Comparison of ENCODE assay signal across 21 cellular contexts in genomic region chr1:241934843-241935242, GRCh38. TPM values are rescaled to one million over a fixed set of nuclear protein-coding genes. Genes with fewer than 3 reads are reported as not detected.
"Had no signal": no experiment of that assay in that cellular context is flagged by ENCODE, and none has a peak within 500 bp of the region (broad histone marks: within the 10 kb centered on the region; RNA-seq: fewer than 3 reads in every experiment).

No MANE protein-coding gene starts in this region.

- H3K27ac ChIP-seq: cardiac muscle cell, colonic mucosa, parathyroid adenoma, right atrium auricular region, suprapubic skin, WERI-Rb-1 had no signal

- H3K9me3 Mint-ChIP-seq: activated CD4-positive, alpha-beta memory T cell treated with anti-CD3 and anti-CD28 coated beads, Interleukin-2, amount 10 ng/mL, durations not matched to agents 7 days and 5 days; activated T-cell treated with anti-CD3 and anti-CD28 coated beads, Interleukin-2, amount 50 U/mL, for 24 hours; neural crest cell had no signal

- DNase-seq: activated CD4-positive, alpha-beta memory T cell treated with anti-CD3 and anti-CD28 coated beads, Interleukin-2, amount 10 ng/mL, durations not matched to agents 7 days and 5 days; activated CD4-positive, alpha-beta T cell treated with anti-CD3 and anti-CD28 coated beads for 4 hours; activated naive CD4-positive, alpha-beta T cell treated with anti-CD3 and anti-CD28 coated beads, Interleukin-2, amount 50 U/mL, for 16 hours; activated T-cell treated with anti-CD3 and anti-CD28 coated beads, Interleukin-2, amount 50 U/mL, for 24 hours; colonic mucosa; small intestine; stimulated activated CD4-positive, alpha-beta T cell treated with anti-CD3 and anti-CD28 coated beads, Interleukin-4, amount 100 ng/mL, for 4 hours; stimulated activated naive CD8-positive, alpha-beta T cell treated with anti-CD3 and anti-CD28 coated beads, Interleukin-15, Interleukin-2, amounts not matched to agents 100 U/mL and 50 U/mL, for 24 hours; WERI-Rb-1 had no signal

- ATAC-seq: esophagus mucosa; stimulated activated naive CD8-positive, alpha-beta T cell treated with anti-CD3 and anti-CD28 coated beads, Interleukin-15, Interleukin-2, amounts not matched to agents 100 U/mL and 50 U/mL, for 24 hours had no signal

- H3K4me3 ChIP-seq: cardiac muscle cell, colonic mucosa, right atrium auricular region, suprapubic skin had no signal

- H3K4me1 Mint-ChIP-seq: activated CD4-positive, alpha-beta memory T cell treated with anti-CD3 and anti-CD28 coated beads, Interleukin-2, amount 10 ng/mL, durations not matched to agents 7 days and 5 days had no signal

- FAIRE-seq: small intestine had no signal

- H3K27me3 Mint-ChIP-seq: type B pancreatic cell had no signal

- H3K4me3 Mint-ChIP-seq: activated CD4-positive, alpha-beta memory T cell treated with anti-CD3 and anti-CD28 coated beads, Interleukin-2, amount 10 ng/mL, durations not matched to agents 7 days and 5 days; activated T-cell treated with anti-CD3 and anti-CD28 coated beads, Interleukin-2, amount 50 U/mL, for 24 hours; neural crest cell had no signal

- H3K9ac ChIP-seq: parathyroid adenoma had no signal

- H3K27me3 ChIP-seq: cardiac muscle cell, colonic mucosa, right atrium auricular region, suprapubic skin had no signal

- H3K36me3 ChIP-seq: cardiac muscle cell, colonic mucosa, right atrium auricular region, suprapubic skin, WERI-Rb-1 had no signal

- H3K9me3 ChIP-seq: colonic mucosa, right atrium auricular region, suprapubic skin had no signal

- H3K79me2 ChIP-seq: parathyroid adenoma had no signal

- H3K27ac Mint-ChIP-seq: activated CD4-positive, alpha-beta memory T cell treated with anti-CD3 and anti-CD28 coated beads, Interleukin-2, amount 10 ng/mL, durations not matched to agents 7 days and 5 days; activated T-cell treated with anti-CD3 and anti-CD28 coated beads, Interleukin-2, amount 50 U/mL, for 24 hours had no signal

- H3K36me3 Mint-ChIP-seq: type B pancreatic cell had no signal

- H3K4me1 ChIP-seq: colonic mucosa, parathyroid adenoma, right atrium auricular region, suprapubic skin had no signal

RNA-seq across cellular contexts. Expression of gene BECN2, which starts 22.7 kb away (rescaled TPM):
- total RNA-seq: activated CD4-positive, alpha-beta memory T cell treated with anti-CD3 and anti-CD28 coated beads, Interleukin-2, amount 10 ng/mL, durations not matched to agents 7 days and 5 days; cardiac muscle cell; colonic mucosa; esophagus mucosa; kidney epithelial cell; liver; myocyte; neural crest cell; right atrium auricular region; suprapubic skin; T-helper 1 cell treated with Interleukin-12 subunit alpha and Interleukin-12 subunit beta and Interleukin-4 antibody, amounts not matched to agents 30 ng/mL and 1 ng/mL, for 36 hours had no signal
- polyA plus RNA-seq: adipose tissue, cardiac muscle cell, liver, small intestine had no signal
